10 cellular contexts compared by ENCODE assay signal in the genomic region with DNA sequence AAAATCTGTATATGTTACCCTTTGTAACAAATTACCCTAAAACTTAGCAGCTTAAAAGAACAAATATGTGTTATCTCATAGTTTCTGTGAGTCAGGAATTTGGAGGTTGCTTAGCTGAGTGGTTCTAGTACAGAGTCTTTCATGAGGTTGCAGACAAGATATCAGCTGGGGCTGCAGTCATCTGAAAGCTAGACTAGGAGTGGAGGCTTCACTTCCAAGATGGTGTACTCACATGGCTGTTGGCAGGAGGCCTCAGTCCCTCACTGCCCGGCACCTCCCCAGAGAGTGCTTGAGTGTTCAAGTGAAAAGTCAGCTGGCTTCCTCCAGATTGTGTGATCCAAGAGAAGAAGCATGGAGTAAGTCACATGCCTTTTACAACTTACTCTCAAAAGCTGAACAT. TPM values are rescaled to one million over a fixed set of nuclear protein-coding genes. Genes with fewer than 3 reads are reported as not detected.
DNase-seq lines count a peak whose midpoint lies in the region; TF ChIP-seq lines count a peak whose summit lies in the region.
"Had no signal": no experiment of that assay in that cellular context is flagged by ENCODE, and none has a peak within 500 bp of the region (broad histone marks: within the 10 kb centered on the region; RNA-seq: fewer than 3 reads in every experiment).

No MANE protein-coding gene starts in this region.

- 33 to 57% methylated on average over 1 of the region's 1 CpG for WGBS in esophagus squamous epithelium, 2 donors
- 83 to 100% methylated on average over 1 of the region's 1 CpG for WGBS in mesodermal cell (ENCODE audit: insufficient coverage in 2 of 2), 2 experiments

- peak; percentile 9 for DNase-seq in HCEC 1CT
- DNase-seq in esophagus squamous epithelium (lab: John Stamatoyannopoulos, UW), result no peak
- DNase-seq in activated CD4-positive, CD25-positive, alpha-beta regulatory T cell (lab: John Stamatoyannopoulos, UW), result no peak
- DNase-seq in stimulated activated CD4-positive, alpha-beta T cell treated with anti-CD3 and anti-CD28 coated beads, Interleukin-15, amount 100 ng/mL, for 24 hours, result no peak
- DNase-seq in SKM-1 (lab: John Stamatoyannopoulos, UW; ENCODE audit: unreplicated experiment), result no peak
- DNase-seq in activated naive CD8-positive, alpha-beta T cell treated with anti-CD3 and anti-CD28 coated beads for 36 hours, result no peak
- DNase-seq: activated effector memory CD4-positive, alpha-beta T cell treated with Interleukin-2 at 50 U/mL for 16 hours; stomach had no signal

- H3K27me3 Mint-ChIP-seq in activated naive CD8-positive, alpha-beta T cell treated with anti-CD3 and anti-CD28 coated beads for 36 hours, result no peaks in the 10 kb centered on the region

- H3K9me3 Mint-ChIP-seq in activated naive CD8-positive, alpha-beta T cell treated with anti-CD3 and anti-CD28 coated beads for 36 hours, result no peaks in the 10 kb centered on the region

- intact Hi-C loops in esophagus squamous epithelium (cut with DNase I), result no loop called here

- no peak overlapping the region for H3K27ac Mint-ChIP-seq in activated naive CD8-positive, alpha-beta T cell treated with anti-CD3 and anti-CD28 coated beads for 36 hours

- TF ChIP-seq POLR2A in esophagus squamous epithelium (IDR thresholded peaks at IDR 0.05), result no peak

- H3K4me1 ChIP-seq in ACC112 (ENCODE audit: control insufficient read depth, insufficient read depth, low read length, unreplicated experiment), result peaks cover 23% of the 10 kb centered on the region
- peaks cover 6 to 45% (median 13%) of the 10 kb centered on the region in 3 donors for H3K4me1 ChIP-seq in esophagus squamous epithelium
- H3K4me1 ChIP-seq in mesodermal cell (ENCODE audit: control insufficient read depth, insufficient read depth, low read length, poor library complexity, severe bottlenecking), result peaks cover 9% of the 10 kb centered on the region

- H3K4me3 Mint-ChIP-seq in activated naive CD8-positive, alpha-beta T cell treated with anti-CD3 and anti-CD28 coated beads for 36 hours, result no peak overlapping the region

- peaks cover 2% of the 10 kb centered on the region for H3K36me3 Mint-ChIP-seq in activated naive CD8-positive, alpha-beta T cell treated with anti-CD3 and anti-CD28 coated beads for 36 hours

- no peak overlapping the region for H2AFZ ChIP-seq in ACC112 (ENCODE audit: low read length, unreplicated experiment)

- H3K9me3 ChIP-seq in esophagus squamous epithelium (no peaks in the 10 kb centered on the region), mesodermal cell (ENCODE audit: control insufficient read depth, low read length) (no peaks in the 10 kb centered on the region)
- H3K9me3 ChIP-seq: stomach had no signal

- H3K4me3 ChIP-seq in ACC112 (ENCODE audit: low read depth, low read length) (no peak overlapping the region), esophagus squamous epithelium (no peak overlapping the region), mesodermal cell (ENCODE audit: extremely low read depth, insufficient read depth, low read length, poor library complexity, severe bottlenecking) (no peak overlapping the region)
- H3K4me3 ChIP-seq: stomach had no signal

- H3K79me2 ChIP-seq in ACC112 (ENCODE audit: control insufficient read depth, insufficient read depth, low read length, unreplicated experiment), result no peaks in the 10 kb centered on the region

- H3K27me3 ChIP-seq in ACC112 (ENCODE audit: insufficient read depth, low read length) (no peaks in the 10 kb centered on the region), esophagus squamous epithelium (no peaks in the 10 kb centered on the region)
- H3K27me3 ChIP-seq: stomach had no signal

- H3K27ac ChIP-seq in ACC112 (ENCODE audit: low read depth, low read length) (peak overlapping the region; percentile 65), esophagus squamous epithelium (peak overlapping the region; percentile 16 to 83 (median 72)), mesodermal cell (ENCODE audit: low read depth, low read length, severe bottlenecking) (peak overlapping the region; percentile 2)
- H3K27ac ChIP-seq: stomach had no signal

- no peak for TF ChIP-seq CTCF in esophagus squamous epithelium (IDR thresholded peaks at IDR 0.05)

- peaks cover 2% of the 10 kb centered on the region for H3K4me1 Mint-ChIP-seq in activated naive CD8-positive, alpha-beta T cell treated with anti-CD3 and anti-CD28 coated beads for 36 hours

- H3K36me3 ChIP-seq in ACC112 (ENCODE audit: insufficient read depth, low read length) (no peaks in the 10 kb centered on the region), esophagus squamous epithelium (no peaks in the 10 kb centered on the region), mesodermal cell (ENCODE audit: control insufficient read depth, insufficient read depth, low read length) (no peaks in the 10 kb centered on the region)
- H3K36me3 ChIP-seq: stomach had no signal

RNA-seq across cellular contexts. Expression of a gene that starts 16.9 kb away (rescaled TPM):
- 10 to 100 TPM; 42.3 to 74.9 (median 63.9) TPM for total RNA-seq in esophagus squamous epithelium
- 25.3 TPM for polyA plus RNA-seq in mesodermal cell (2013, experiment 1 of 2)
- polyA plus RNA-seq in mesodermal cell (2013, experiment 2 of 2), result 29.0 TPM
- total RNA-seq in activated naive CD8-positive, alpha-beta T cell treated with anti-CD3 and anti-CD28 coated beads for 36 hours, result 10 to 100 TPM; 91.4 to 93.3 TPM

RNA-seq across cellular contexts. Expression of a gene that starts 42.9 kb away (rescaled TPM):
- total RNA-seq in esophagus squamous epithelium, result 10 to 100 TPM in 1 of 4 donors, 1 to 10 TPM in 3; 4.2 to 13.0 (median 6.2) TPM
- 9.5 TPM for polyA plus RNA-seq in mesodermal cell (2013, experiment 1 of 2)
- polyA plus RNA-seq in mesodermal cell (2013, experiment 2 of 2), result 9.4 TPM
- total RNA-seq in activated naive CD8-positive, alpha-beta T cell treated with anti-CD3 and anti-CD28 coated beads for 36 hours, result 10 to 100 TPM; 12.6 to 12.8 TPM

Comparison
In these comparisons a context has a peak if more than half of its experiments do, and no peak if none do; other contexts are left out.
1. H3K27ac ChIP-seq: peak in every context shown above with its lines; median percentile 72 in esophagus squamous epithelium; 65 in ACC112; 2 in mesodermal cell.